8 cellular contexts compared by ENCODE assay signal in the genomic region with DNA sequence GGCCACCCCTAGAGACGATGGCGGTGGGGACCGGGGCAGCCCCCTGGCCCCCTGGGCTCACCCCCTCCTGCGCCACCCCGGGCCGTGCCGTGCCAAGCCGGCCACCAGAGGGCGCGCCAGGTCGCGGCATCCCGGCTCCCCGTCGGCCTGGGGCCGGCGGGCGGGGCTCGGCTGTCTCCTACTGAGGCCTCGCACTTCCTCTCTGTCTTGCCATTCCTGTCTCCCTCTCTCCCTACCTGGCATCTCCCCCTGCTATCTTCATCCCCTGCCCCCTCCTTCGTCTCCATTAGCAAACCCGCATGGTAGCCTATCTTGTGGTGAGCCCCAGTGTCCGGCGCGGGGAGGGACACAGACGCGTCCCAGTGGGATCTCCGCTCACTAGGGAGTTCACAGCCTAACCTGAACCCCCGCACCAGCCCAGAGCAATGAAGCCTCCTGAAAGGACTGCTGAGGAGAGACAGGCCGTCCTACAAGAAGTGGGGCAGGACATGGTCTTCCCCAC. TPM values are rescaled to one million over a fixed set of nuclear protein-coding genes. Genes with fewer than 3 reads are reported as not detected.
DNase-seq lines count a peak whose midpoint lies in the region; ATAC-seq, FAIRE-seq and TF ChIP-seq lines count a peak whose summit lies in the region.

No MANE protein-coding gene starts in this region.

- peak overlapping the region; percentile 51 for H3K4me3 ChIP-seq in CD8-positive, alpha-beta T cell (ENCODE audit: low read depth, low read length)
- H3K4me3 ChIP-seq in HL-60 (replicated peaks; ENCODE audit: insufficient read depth, low read length) (peak overlapping the region; percentile 14; the same call in 1 of the 2 replicates), fibroblast of the aortic adventitia (ENCODE audit: low read depth, low read length) (peak overlapping the region; percentile 58)

- H3K27ac Mint-ChIP-seq in CD8-positive, alpha-beta T cell, result no peak overlapping the region
- H3K27ac Mint-ChIP-seq in activated T-helper 17 cell treated with anti-CD3 and anti-CD28 coated beads, Interleukin-2, amount 50 U/mL, for 72 hours, result peak overlapping the region; percentile 54
- no peak overlapping the region for H3K27ac Mint-ChIP-seq in nephron progenitor cell

- CTCF ChIA-PET in CD8-positive, alpha-beta T cell (lab: Charles Lee), result interaction anchor here (0.6 to 5.7 kb wide), 6 partner anchors 18 to 191 kb away, joined by 3 to 34 read pairs (median 4); no protein-coding TSS in a partner anchor

- H3K27me3 ChIP-seq in CD8-positive, alpha-beta T cell (ENCODE audit: insufficient read depth, low read length), result no peaks in the 10 kb centered on the region
- H3K27me3 ChIP-seq in HL-60 (ENCODE audit: insufficient read depth, poor library complexity, severe bottlenecking), result no peaks in the 10 kb centered on the region

- POLR2A ChIA-PET in CD8-positive, alpha-beta T cell (lab: Charles Lee), result no interaction called here

- no peaks in the 10 kb centered on the region for H3K9me3 Mint-ChIP-seq in CD8-positive, alpha-beta T cell
- no peaks in the 10 kb centered on the region for H3K9me3 Mint-ChIP-seq in activated T-helper 17 cell treated with anti-CD3 and anti-CD28 coated beads, Interleukin-2, amount 50 U/mL, for 72 hours
- no peaks in the 10 kb centered on the region for H3K9me3 Mint-ChIP-seq in nephron progenitor cell

- peak; percentile 79 for TF ChIP-seq CTCF in CD8-positive, alpha-beta T cell (IDR thresholded peaks at IDR 0.05)
- peak; percentile 64 for TF ChIP-seq CTCF in HL-60 (IDR thresholded peaks at IDR 0.05; ENCODE audit: insufficient read depth, low read length)
- peak; percentile 51 for TF ChIP-seq CTCF in fibroblast of the aortic adventitia (IDR thresholded peaks at IDR 0.05; ENCODE audit: insufficient read depth, low read length)
- TF ChIP-seq CTCF in nephron progenitor cell (IDR thresholded peaks at IDR 0.05), result peak; percentile 94

- no peaks in the 10 kb centered on the region for H3K9me3 ChIP-seq in CD8-positive, alpha-beta T cell (ENCODE audit: low read length)

- H3K4me1 ChIP-seq in CD8-positive, alpha-beta T cell (ENCODE audit: insufficient read depth, low read length), result peaks cover 11% of the 10 kb centered on the region

- no peak overlapping the region for H3K27ac ChIP-seq in CD8-positive, alpha-beta T cell (ENCODE audit: low read depth, low read length)
- H3K27ac ChIP-seq in HL-60 (replicated peaks), result no peak overlapping the region

- H3K27me3 Mint-ChIP-seq in CD8-positive, alpha-beta T cell (ENCODE audit: low read depth), result peaks cover 16% of the 10 kb centered on the region
- peaks cover 18% of the 10 kb centered on the region for H3K27me3 Mint-ChIP-seq in activated T-helper 17 cell treated with anti-CD3 and anti-CD28 coated beads, Interleukin-2, amount 50 U/mL, for 72 hours
- peaks cover 8% of the 10 kb centered on the region for H3K27me3 Mint-ChIP-seq in nephron progenitor cell (ENCODE audit: low read depth, poor library complexity)

- H3K36me3 Mint-ChIP-seq in CD8-positive, alpha-beta T cell, result no peaks in the 10 kb centered on the region
- H3K36me3 Mint-ChIP-seq in activated T-helper 17 cell treated with anti-CD3 and anti-CD28 coated beads, Interleukin-2, amount 50 U/mL, for 72 hours (ENCODE audit: low read depth), result no peaks in the 10 kb centered on the region
- no peaks in the 10 kb centered on the region for H3K36me3 Mint-ChIP-seq in nephron progenitor cell (ENCODE audit: low read depth)

- ATAC-seq in CD8-positive, alpha-beta T cell, result peak; percentile 96
- peak; percentile 64 for ATAC-seq in GM19468 (IDR thresholded peaks at IDR 0.05; ENCODE audit: extremely low read depth, unreplicated experiment)
- peak; percentile 96 for ATAC-seq in activated T-helper 17 cell treated with anti-CD3 and anti-CD28 coated beads, Interleukin-2, amount 50 U/mL, for 72 hours (replicated peaks)
- ATAC-seq in stimulated activated naive CD8-positive, alpha-beta T cell treated with anti-CD3 and anti-CD28 coated beads, Interleukin-15, Interleukin-2, amounts not matched to agents 100 U/mL and 50 U/mL, for 24 hours, result peak; percentile 94

- intact Hi-C loops in CD8-positive, alpha-beta T cell (cut with DNase I, micrococcal nuclease), result loop anchor here (1.0 to 5.0 kb wide), 4 partner anchors 146 to 192 kb away; no protein-coding TSS in a partner anchor

- H3K4me3 Mint-ChIP-seq in CD8-positive, alpha-beta T cell, result peak overlapping the region; percentile 73
- H3K4me3 Mint-ChIP-seq in activated T-helper 17 cell treated with anti-CD3 and anti-CD28 coated beads, Interleukin-2, amount 50 U/mL, for 72 hours, result peak overlapping the region; percentile 77
- peak overlapping the region; percentile 76 for H3K4me3 Mint-ChIP-seq in nephron progenitor cell

- H3K36me3 ChIP-seq in CD8-positive, alpha-beta T cell (ENCODE audit: insufficient read depth, low read length), result no peaks in the 10 kb centered on the region

- H3K4me1 Mint-ChIP-seq in CD8-positive, alpha-beta T cell (ENCODE audit: low read depth), result peaks cover 8% of the 10 kb centered on the region
- H3K4me1 Mint-ChIP-seq in activated T-helper 17 cell treated with anti-CD3 and anti-CD28 coated beads, Interleukin-2, amount 50 U/mL, for 72 hours, result no peaks in the 10 kb centered on the region
- peaks cover 35% of the 10 kb centered on the region for H3K4me1 Mint-ChIP-seq in nephron progenitor cell

- FAIRE-seq in RCC 7860 (lab: Jason Lieb, UNC), result no peak

- DNase-seq in CD8-positive, alpha-beta T cell, result peak; percentile 48 to 81 (median 68)
- DNase-seq in HL-60 (ENCODE audit: low read depth in 1 of 2, low spot score in 1 of 2) (peak; percentile 34 to 38), RCC 7860 (ENCODE audit: low spot score) (peak; percentile 16), fibroblast of the aortic adventitia (ENCODE audit: low read depth) (peak; percentile 44), nephron progenitor cell (peak; percentile 92)
- DNase-seq in stimulated activated naive CD8-positive, alpha-beta T cell treated with anti-CD3 and anti-CD28 coated beads, Interleukin-15, Interleukin-2, amounts not matched to agents 100 U/mL and 50 U/mL, for 24 hours, result peak; percentile 87

RNA-seq across cellular contexts. Expression of a gene that starts 29.8 kb away (rescaled TPM):
- total RNA-seq in CD8-positive, alpha-beta T cell, result not detected
- total RNA-seq in activated T-helper 17 cell treated with anti-CD3 and anti-CD28 coated beads, Interleukin-2, amount 50 U/mL, for 72 hours, result under 1 TPM in 1 of 2 donors, not detected in 1; 0.87 TPM
- total RNA-seq in fibroblast of the aortic adventitia (ENCODE audit: low replicate concordance), result 1.5 TPM in 1 of 2 replicates, not detected in the other

Comparison
In these comparisons a context has a peak if more than half of its experiments do, and no peak if none do; other contexts are left out.
1. DNase-seq: peak in every context shown above with its lines; median percentile 92 in nephron progenitor cell; 87 in stimulated activated naive CD8-positive, alpha-beta T cell treated with anti-CD3 and anti-CD28 coated beads, Interleukin-15, Interleukin-2, amounts not matched to agents 100 U/mL and 50 U/mL, for 24 hours; 68 in CD8-positive, alpha-beta T cell; 44 in fibroblast of the aortic adventitia; 36 in HL-60; 16 in RCC 7860.